ENCODE assay signal across 30 cellular contexts in the genomic region with DNA sequence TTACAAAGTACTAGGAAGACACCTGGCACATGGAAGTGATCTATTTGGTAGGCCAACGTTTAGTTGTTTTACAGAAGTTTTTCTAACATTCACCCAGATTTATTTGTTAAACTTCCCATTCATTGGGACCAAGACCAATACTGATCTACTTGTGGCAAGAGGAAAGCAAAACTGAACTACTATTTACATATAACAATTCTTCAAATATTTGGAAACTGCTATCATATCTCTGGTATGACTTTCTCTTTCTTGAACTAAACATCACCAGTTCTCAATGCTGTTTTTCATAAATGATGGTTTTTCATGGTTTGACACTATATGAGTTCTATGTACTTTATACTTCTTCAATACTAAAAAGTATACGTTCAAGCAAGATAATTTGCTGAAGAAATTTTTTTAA.
"Had no signal": no experiment of that assay in that cellular context is flagged by ENCODE, and none has a peak within 500 bp of the region (broad histone marks: within the 10 kb centered on the region; RNA-seq: fewer than 3 reads in every experiment).

No MANE protein-coding gene starts in this region.

- DNase-seq: activated B cell treated with CpG ODN at 0.5 μM for 24 hours; activated CD4-positive, alpha-beta memory T cell treated with anti-CD3 and anti-CD28 coated beads for 36 hours; activated CD4-positive, alpha-beta T cell treated with anti-CD3 and anti-CD28 coated beads for 4 hours; activated CD4-positive, alpha-beta T cell treated with anti-CD3 and anti-CD28 coated beads, Interleukin-2, amount 10 ng/mL, durations not matched to agents 24 days and 14 days; activated CD4-positive, alpha-beta T cell treated with anti-CD3 and anti-CD28 coated beads, Interleukin-2, amount 50 U/mL, for 1 hour; activated CD4-positive, alpha-beta T cell treated with anti-CD3 and anti-CD28 coated beads, Interleukin-2, amount 50 U/mL, for 4 hours; activated CD4-positive, CD25-positive, alpha-beta regulatory T cell treated with anti-CD3 and anti-CD28 coated beads, Interleukin-2, amount 50 U/mL, for 72 hours; activated CD8-positive, alpha-beta memory T cell treated with anti-CD3 and anti-CD28 coated beads, Interleukin-2, amount 50 U/mL, for 4 hours; activated CD8-positive, alpha-beta T cell treated with anti-CD3 and anti-CD28 coated beads for 36 hours; activated effector memory CD4-positive, alpha-beta T cell treated with anti-CD3 and anti-CD28 coated beads, Interleukin-2, amount 50 U/mL, for 16 hours; activated gamma-delta T cell treated with Interleukin-2 at 50 U/mL for 16 hours; activated naive CD4-positive, alpha-beta T cell; activated naive CD4-positive, alpha-beta T cell treated with anti-CD3 and anti-CD28 coated beads for 36 hours; activated naive CD4-positive, alpha-beta T cell treated with anti-CD3 and anti-CD28 coated beads, Interleukin-2, amount 50 U/mL, for 16 hours; activated naive CD8-positive, alpha-beta T cell treated with anti-CD3 and anti-CD28 coated beads, Interleukin-2, amount 10 ng/mL, durations not matched to agents 7 days and 5 days; activated naive CD8-positive, alpha-beta T cell treated with anti-CD3 and anti-CD28 coated beads, Interleukin-2, amount 50 U/mL, for 24 hours; activated T-cell treated with anti-CD3 and anti-CD28 coated beads for 4 hours; activated T-cell treated with anti-CD3 and anti-CD28 coated beads, Interleukin-2, amount 50 U/mL, for 1 hour; activated T-cell treated with anti-CD3 and anti-CD28 coated beads, Interleukin-2, amount 50 U/mL, for 4 hours; activated T-cell treated with anti-CD3 and anti-CD28 coated beads, Interleukin-2, amount 50 U/mL, for 72 hours; adrenal gland; amniotic stem cell; aorta; caudate nucleus; cerebellar nuclear complex; T-helper 1 cell; T-helper 2 cell; T-helper 9 cell had no signal

- H3K36me3 ChIP-seq: adrenal gland, cardiac muscle cell had no signal

- H3K4me1 ChIP-seq: adrenal gland had no signal

- H3K9me3 ChIP-seq: adrenal gland had no signal

- H3K27ac ChIP-seq: adrenal gland, cardiac muscle cell, VCaP had no signal

- H3K4me3 ChIP-seq: adrenal gland, cardiac muscle cell had no signal

- H3K27me3 ChIP-seq: adrenal gland, cardiac muscle cell had no signal
